ENCODE assay signal across 22 cellular contexts in the genomic region with DNA sequence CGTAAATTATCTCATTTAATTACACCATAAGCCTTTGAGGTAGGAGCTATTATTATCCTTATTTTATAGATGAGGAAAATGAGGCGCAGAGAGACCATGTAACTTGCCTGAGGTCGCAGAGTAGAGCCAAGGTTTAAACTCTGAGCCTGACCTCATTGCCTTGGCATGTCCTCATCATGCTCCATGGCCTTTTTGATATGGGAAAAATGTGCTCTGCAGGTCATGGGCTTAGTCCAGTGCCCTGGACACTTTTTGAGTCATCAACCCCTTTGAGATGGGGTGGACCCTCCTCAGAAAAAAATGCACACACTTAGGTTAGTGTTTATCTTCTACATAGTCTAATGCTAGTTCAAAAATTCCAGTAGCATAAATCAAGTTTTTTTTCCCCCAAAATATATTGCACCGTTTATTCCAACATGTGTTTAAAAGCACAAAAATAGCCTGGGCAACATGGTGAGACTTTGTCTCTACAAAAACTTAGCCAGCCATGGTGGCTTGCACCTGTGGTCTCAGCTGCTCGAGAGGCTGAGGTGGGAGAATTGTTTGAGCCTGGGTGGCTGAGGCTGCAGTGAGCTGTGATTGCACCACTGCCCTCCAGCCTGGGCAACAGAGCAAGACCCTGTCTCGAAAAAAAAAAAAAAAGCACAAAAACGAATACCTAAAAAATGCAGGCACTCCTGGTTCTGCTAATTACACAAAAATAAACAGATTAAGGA. TPM values are rescaled to one million over a fixed set of nuclear protein-coding genes. Genes with fewer than 3 reads are reported as not detected.
DNase-seq lines count a peak whose midpoint lies in the region; ATAC-seq and TF ChIP-seq lines count a peak whose summit lies in the region.
"Had no signal": no experiment of that assay in that cellular context is flagged by ENCODE, and none has a peak within 500 bp of the region (broad histone marks: within the 10 kb centered on the region; RNA-seq: fewer than 3 reads in every experiment).

No MANE protein-coding gene starts in this region.

- H2BK5ac ChIP-seq in trophoblast cell (ENCODE audit: low read depth, low read length, poor library complexity): no peak overlapping the region

- peaks cover 0 to 4% of the 10 kb centered on the region in 2 experiments for H3K4me1 ChIP-seq in trophoblast cell (ENCODE audit: control insufficient read depth in 1 of 2, insufficient read depth in 2 of 2, low read length in 2 of 2)
- H3K4me1 ChIP-seq: neural progenitor cell, prostate gland had no signal

- no peaks in the 10 kb centered on the region for H3K36me3 ChIP-seq in MG63
- no peaks in the 10 kb centered on the region for H3K36me3 ChIP-seq in trophoblast cell (ENCODE audit: control insufficient read depth in 1 of 2, insufficient read depth in 2 of 2, low read length in 2 of 2)
- H3K36me3 ChIP-seq: neural progenitor cell, prostate gland, thyroid gland had no signal

- H2BK120ac ChIP-seq in trophoblast cell (ENCODE audit: insufficient read depth, low read length, poor library complexity): no peak overlapping the region

- DNase-seq in EL (peak; percentile 93), MG63 (peak; percentile 39), fibroblast of the aortic adventitia (ENCODE audit: low read depth) (peak; percentile 2), trophoblast cell (peak; percentile 90 to 96), NK-92 (lab: John Stamatoyannopoulos, UW; ENCODE audit: unreplicated experiment) (no peak)
- DNase-seq: activated CD8-positive, alpha-beta memory T cell treated with anti-CD3 and anti-CD28 coated beads, Interleukin-2, amount 50 U/mL, for 4 hours; DMS79; foreskin melanocyte; left cardiac atrium; NCI-H1694 treated with DMSO at 0.1 percent for 48 hours; NCI-H82; OCI-M1; SHP77 treated with DMSO at 0.1 percent for 48 hours; stimulated activated naive CD4-positive, alpha-beta T cell treated with Interleukin-2 at 50 U/mL for 16 hours; T-cell had no signal

- WGBS in trophoblast cell (ENCODE audit: extremely low coverage, insufficient coverage, insufficient read length): no CpG with 5 or more reads among the region's 7 CpGs

- no peak overlapping the region for H4K91ac ChIP-seq in trophoblast cell (ENCODE audit: low read depth, low read length)

- H3K79me2 ChIP-seq in trophoblast cell (ENCODE audit: control insufficient read depth, insufficient read depth, low read length, poor library complexity): no peaks in the 10 kb centered on the region

- no peak overlapping the region for H2AFZ ChIP-seq in trophoblast cell (ENCODE audit: insufficient read depth, low read length, poor library complexity)
- H2AFZ ChIP-seq: neural progenitor cell had no signal

- no peak overlapping the region for H3K4me2 ChIP-seq in trophoblast cell (ENCODE audit: low read length)
- H3K4me2 ChIP-seq: neural progenitor cell had no signal

- no peak overlapping the region for H3K14ac ChIP-seq in trophoblast cell (ENCODE audit: low read length)

- no peak overlapping the region for H4K8ac ChIP-seq in trophoblast cell (ENCODE audit: low read depth, low read length)

- ATAC-seq in GM19467 (IDR thresholded peaks at IDR 0.05; ENCODE audit: unreplicated experiment): no peak
- ATAC-seq in GM19324 (IDR thresholded peaks at IDR 0.05; ENCODE audit: low FRiP score, unreplicated experiment): no peak
- ATAC-seq: T-cell had no signal

- no peak overlapping the region for H3K4ac ChIP-seq in trophoblast cell (ENCODE audit: low read depth, low read length)

- H3K27me3 ChIP-seq in MG63: no peaks in the 10 kb centered on the region
- no peaks in the 10 kb centered on the region for H3K27me3 ChIP-seq in trophoblast cell (ENCODE audit: insufficient read depth, low read length)
- H3K27me3 ChIP-seq: neural progenitor cell, thyroid gland had no signal

- H3K9ac ChIP-seq in trophoblast cell (ENCODE audit: low read length): no peak overlapping the region
- H3K9ac ChIP-seq: neural progenitor cell had no signal

- no peak overlapping the region for H2BK12ac ChIP-seq in trophoblast cell (ENCODE audit: low read length)

- no peak overlapping the region for H3K27ac ChIP-seq in trophoblast cell (ENCODE audit: low read depth, low read length)
- H3K27ac ChIP-seq: neural progenitor cell, prostate gland, skin epidermis, thyroid gland had no signal

- no peak for TF ChIP-seq CTCF in fibroblast of the aortic adventitia (IDR thresholded peaks at IDR 0.05; ENCODE audit: insufficient read depth, low read length)

- H3K23ac ChIP-seq in trophoblast cell (ENCODE audit: low read length): no peak overlapping the region

- no peak overlapping the region for H2AK5ac ChIP-seq in trophoblast cell (ENCODE audit: low read length)

- no peaks in the 10 kb centered on the region for H3K79me1 ChIP-seq in trophoblast cell (ENCODE audit: low read length)

- H3K4me3 ChIP-seq in MG63 (no peak overlapping the region), fibroblast of the aortic adventitia (ENCODE audit: low read depth, low read length) (no peak overlapping the region), trophoblast cell (ENCODE audit: low read depth, low read length) (no peak overlapping the region)
- H3K4me3 ChIP-seq: neural progenitor cell, prostate gland, skin epidermis, thyroid gland had no signal

- no peak overlapping the region for H4K12ac ChIP-seq in trophoblast cell (ENCODE audit: low read depth, low read length)

- H3K9me3 ChIP-seq in MG63: no peaks in the 10 kb centered on the region
- no peaks in the 10 kb centered on the region for H3K9me3 ChIP-seq in trophoblast cell (ENCODE audit: insufficient read depth, low read depth, low read length)
- H3K9me3 ChIP-seq: prostate gland, thyroid gland had no signal

- H3K18ac ChIP-seq in trophoblast cell (ENCODE audit: low read length): no peak overlapping the region

RNA-seq across cellular contexts. Expression of gene TMEM178B, which starts 28.6 kb away (rescaled TPM):
- total RNA-seq in MG63 (2014; rRNA removed; shearing (Covaris generic); ENCODE audit: low replicate concordance): 0.10 TPM in 1 of 2 replicates, not detected in the other
- 0.09 TPM in 1 of 2 replicates, not detected in the other for total RNA-seq in fibroblast of the aortic adventitia (ENCODE audit: low replicate concordance)
- 1.5 and 1.6 TPM in 2 replicates for polyA plus RNA-seq in trophoblast cell (2013)
- total RNA-seq: endothelial cell of umbilical vein had no signal
- polyA plus RNA-seq: endothelial cell of umbilical vein had no signal

RNA-seq across cellular contexts. Expression of gene MRPS33, which starts 30.5 kb away (rescaled TPM):
- 15.6 and 49.7 TPM in 2 replicates for total RNA-seq in MG63 (2014; rRNA removed; shearing (Covaris generic); ENCODE audit: low replicate concordance)
- total RNA-seq in fibroblast of the aortic adventitia (ENCODE audit: low replicate concordance): 32.4 and 118 TPM in 2 replicates
- 65.8 and 66.5 TPM in 2 replicates for polyA plus RNA-seq in trophoblast cell (2013)
